In genomic region chr18:34592961-34593382, GRCh38 we compare ENCODE assay signal across 10 cellular contexts.
DNase-seq lines count a peak whose midpoint lies in the region; ATAC-seq, FAIRE-seq and TF ChIP-seq lines count a peak whose summit lies in the region.
"Had no signal": no experiment of that assay in that cellular context is flagged by ENCODE, and none has a peak within 500 bp of the region (broad histone marks: within the 10 kb centered on the region; RNA-seq: fewer than 3 reads in every experiment).

No MANE protein-coding gene starts in this region.

- no peaks in the 10 kb centered on the region for H3K27me3 ChIP-seq in liver (ENCODE audit: control insufficient read depth in 4 of 4, insufficient read depth in 4 of 4, low read length in 3 of 4)
- no peaks in the 10 kb centered on the region for H3K27me3 ChIP-seq in HepG2 (ENCODE audit: control insufficient read depth in 1 of 2, insufficient read depth in 2 of 2, low read length in 2 of 2)
- H3K27me3 ChIP-seq in aorta (ENCODE audit: control insufficient read depth in 1 of 2, insufficient read depth in 2 of 2, low read length in 1 of 2), result no peaks in the 10 kb centered on the region

- no peaks in the 10 kb centered on the region for H3K4me1 Mint-ChIP-seq in activated T-cell treated with anti-CD3 and anti-CD28 coated beads, Interleukin-2, amount 50 U/mL, for 4 hours (ENCODE audit: low read depth)

- H3K36me3 Mint-ChIP-seq in activated T-cell treated with anti-CD3 and anti-CD28 coated beads, Interleukin-2, amount 50 U/mL, for 4 hours (ENCODE audit: insufficient read depth), result no peaks in the 10 kb centered on the region

- no peak for ATAC-seq in HepG2
- peak; percentile 62 for ATAC-seq in mucosa of descending colon
- ATAC-seq in aorta (ENCODE audit: low FRiP score), result peak; percentile 90
- ATAC-seq in GM18519 (IDR thresholded peaks at IDR 0.05; ENCODE audit: low FRiP score, unreplicated experiment), result no peak
- ATAC-seq in activated T-cell treated with anti-CD3 and anti-CD28 coated beads, Interleukin-2, amount 50 U/mL, for 4 hours, result no peak

- H3K9me3 Mint-ChIP-seq in activated T-cell treated with anti-CD3 and anti-CD28 coated beads, Interleukin-2, amount 50 U/mL, for 4 hours, result no peaks in the 10 kb centered on the region

- H3K4me1 ChIP-seq in liver (ENCODE audit: control insufficient read depth in 4 of 4, insufficient read depth in 4 of 4, low read length in 3 of 4) (peaks cover 0 to 3% (median 0%) of the 10 kb centered on the region in 4 donors), HepG2 (ENCODE audit: insufficient read depth, low read length) (no peaks in the 10 kb centered on the region), mucosa of descending colon (ENCODE audit: low read depth) (no peaks in the 10 kb centered on the region), aorta (ENCODE audit: control insufficient read depth in 1 of 2, insufficient read depth in 2 of 2, low read length in 2 of 2) (peaks cover 0 to 8% of the 10 kb centered on the region in 2 donors)

- in situ Hi-C loops in HepG2 (cut with HindIII; ENCODE audit: extremely low pct_ligation_motif_present, low pct_unique_long_range_greater_than_20kb), result no loop called here

- TF ChIP-seq POLR2A in HepG2 (IDR thresholded peaks at IDR 0.05; ENCODE audit: insufficient read depth in 1 of 2, low read depth in 2 of 2, low read length in 2 of 2), result no peak

- no peaks in the 10 kb centered on the region for H3K27me3 Mint-ChIP-seq in activated T-cell treated with anti-CD3 and anti-CD28 coated beads, Interleukin-2, amount 50 U/mL, for 4 hours (ENCODE audit: low read depth)

- TF ChIP-seq CTCF in liver (IDR thresholded peaks at IDR 0.05; ENCODE audit: low read depth, low read length, missing input control) (no peak), HepG2 (CRISPR knock-in tag; IDR thresholded peaks at IDR 0.05) (no peak), mucosa of descending colon (IDR thresholded peaks at IDR 0.05) (no peak)

- H3K36me3 ChIP-seq in liver (ENCODE audit: control insufficient read depth in 4 of 4, insufficient read depth in 3 of 4, low read depth in 1 of 4, low read length in 3 of 4) (no peaks in the 10 kb centered on the region), HepG2 (replicated peaks in 1 of 2; ENCODE audit: control insufficient read depth in 1 of 2, insufficient read depth in 2 of 2, low read length in 2 of 2) (no peaks in the 10 kb centered on the region), mucosa of descending colon (ENCODE audit: low read depth) (no peaks in the 10 kb centered on the region), aorta (ENCODE audit: control insufficient read depth in 1 of 2, insufficient read depth in 2 of 2, low read length in 1 of 2) (no peaks in the 10 kb centered on the region)

- intact Hi-C loops in HepG2 (cut with micrococcal nuclease; ENCODE audit: unreplicated experiment) (no loop called here), mucosa of descending colon (cut with DNase I, micrococcal nuclease) (loop anchor here in 1 of 2 donors (10.0 kb wide), 1 partner anchor 192 kb away; no protein-coding TSS in a partner anchor), aorta (cut with DNase I) (loop anchor here (1.0 to 5.0 kb wide), 6 partner anchors 49 to 194 kb away; no protein-coding TSS in a partner anchor)

- no peak for FAIRE-seq in HepG2 (lab: Jason Lieb, UNC)

- H3K9me3 ChIP-seq in liver (ENCODE audit: control insufficient read depth in 4 of 4, low read length in 3 of 4) (no peaks in the 10 kb centered on the region), HepG2 (ENCODE audit: low read length) (no peaks in the 10 kb centered on the region), mucosa of descending colon (no peaks in the 10 kb centered on the region), aorta (ENCODE audit: control insufficient read depth, low read length) (no peaks in the 10 kb centered on the region)

- no peak overlapping the region for H3K4me3 Mint-ChIP-seq in activated T-cell treated with anti-CD3 and anti-CD28 coated beads, Interleukin-2, amount 50 U/mL, for 4 hours

- H4K20me1 ChIP-seq in HepG2 (ENCODE audit: insufficient read depth, low read length), result no peaks in the 10 kb centered on the region

- no peak overlapping the region for H3K9ac ChIP-seq in liver (ENCODE audit: low read depth in 1 of 2, low read length in 2 of 2)
- no peak overlapping the region for H3K9ac ChIP-seq in HepG2 (ENCODE audit: insufficient read depth, low read depth, low read length)

- BruUV-seq in HepG2 (replicated peaks; lab: Mats Ljungman, UMichigan), result no TSS peak

- H3K79me2 ChIP-seq in HepG2 (ENCODE audit: insufficient read depth, low read length), result no peaks in the 10 kb centered on the region

- H3K4me2 ChIP-seq in HepG2 (ENCODE audit: low read depth, low read length), result no peak overlapping the region

- POLR2A ChIA-PET in HepG2 (lab: Yijun Ruan, JAX), result no interaction called here

- H3K27ac ChIP-seq in liver (ENCODE audit: low read depth in 1 of 2, low read length in 2 of 2) (no peak overlapping the region), HepG2 (ENCODE audit: extremely low read length, insufficient read depth, low read length) (no peak overlapping the region), aorta (ENCODE audit: low read depth in 1 of 2, low read length in 2 of 2) (peak overlapping the region; percentile 77 to 87)
- H3K27ac ChIP-seq: C4-2B had no signal

- no peak for TF ChIP-seq EP300 in HepG2 (IDR thresholded peaks at IDR 0.05; ENCODE audit: low read depth in 2 of 2, low read length in 2 of 2)
- no peak for TF ChIP-seq EP300 in HepG2 (CRISPR knock-in tag; IDR thresholded peaks at IDR 0.05; ENCODE audit: borderline replicate concordance)

- peak overlapping the region in 2 of 3 donors; percentile 9 to 55 for H3K4me3 ChIP-seq in liver (ENCODE audit: low read depth in 1 of 3, low read length in 3 of 3)
- H3K4me3 ChIP-seq in HepG2 (replicated peaks in 1 of 3; ENCODE audit: insufficient read depth in 1 of 3, low read depth in 2 of 3, low read length in 3 of 3), result no peak overlapping the region
- no peak overlapping the region for H3K4me3 ChIP-seq in mucosa of descending colon
- peak overlapping the region; percentile 43 to 89 for H3K4me3 ChIP-seq in aorta (ENCODE audit: low read length in 2 of 2)

- CTCF ChIA-PET in HepG2 (lab: Yijun Ruan, JAX; ENCODE audit: low intra/inter-chr PET ratio, low total read pairs), result no interaction called here

- no peak overlapping the region for H2AFZ ChIP-seq in HepG2 (ENCODE audit: low read length)

- TF ChIP-seq RAD21 in liver (IDR thresholded peaks at IDR 0.05) (no peak), HepG2 (CRISPR knock-in tag; IDR thresholded peaks at IDR 0.05) (no peak)

- DNase-seq in HepG2 (ENCODE audit: low spot score) (no peak), fibroblast of gingiva (ENCODE audit: low read depth) (peak; percentile 63), mucosa of descending colon (peak in 2 of 3 donors; percentile 12 to 25), aorta (peak; percentile 70 to 84)
- DNase-seq in stimulated activated CD4-positive, alpha-beta T cell treated with anti-CD3 and anti-CD28 coated beads, Interleukin-4, amount 100 ng/mL, for 4 hours, result no peak
- no peak for DNase-seq in activated T-cell treated with anti-CD3 and anti-CD28 coated beads, Interleukin-2, amount 50 U/mL, for 4 hours
- DNase-seq: effector CD4-positive, alpha-beta T cell had no signal

- WGBS in liver, result 16% methylated on average over 8 of the region's 8 CpGs
- 87% methylated on average over 8 of the region's 8 CpGs for WGBS in HepG2 (ENCODE audit: low lambda C conversion rate)
- 1 to 5% methylated on average over 8 of the region's 8 CpGs for WGBS in aorta, 2 donors

TF ChIP-seq in liver, 16 proteins besides CTCF, POLR2A, EP300 and RAD21:
- TF ChIP-seq JUND (IDR thresholded peaks at IDR 0.05), result peak in 1 of 2 donors; percentile 11
- no peak for TF ChIP-seq ATF3 (IDR thresholded peaks at IDR 0.05)

TF ChIP-seq in HepG2, 621 proteins besides CTCF, POLR2A, EP300 and RAD21:
- TF ChIP-seq MAFF (IDR thresholded peaks at IDR 0.05; ENCODE audit: low read depth, low read length) (no peak), RFXAP (CRISPR knock-in tag; IDR thresholded peaks at IDR 0.05; ENCODE audit: borderline replicate concordance) (no peak), SRSF1 (optimal IDR thresholded peaks at IDR 0.05; ENCODE audit: low read depth, low read length) (no peak), SP1 (IDR thresholded peaks at IDR 0.05) (no peak), SP1 (CRISPR knock-in tag; IDR thresholded peaks at IDR 0.05) (no peak), DNMT1 (CRISPR knock-in tag; IDR thresholded peaks at IDR 0.05) (no peak), ZC3H4 (CRISPR knock-in tag; IDR thresholded peaks at IDR 0.05; ENCODE audit: borderline replicate concordance) (no peak), ZNF326 (CRISPR knock-in tag; IDR thresholded peaks at IDR 0.05; ENCODE audit: borderline replicate concordance) (no peak), MZF1 (CRISPR knock-in tag; IDR thresholded peaks at IDR 0.05; ENCODE audit: borderline replicate concordance) (no peak), ZBTB4 (CRISPR knock-in tag; IDR thresholded peaks at IDR 0.05; ENCODE audit: borderline replicate concordance) (no peak), ZNF660 (CRISPR knock-in tag; IDR thresholded peaks at IDR 0.05; ENCODE audit: borderline replicate concordance, low read depth) (no peak)

Comparison
In these comparisons a context has a peak if more than half of its experiments do, and no peak if none do; other contexts are left out.
1. H3K4me3 ChIP-seq: peak in liver (2 of 3) and aorta (2 of 2); none in HepG2 (0 of 3) and mucosa of descending colon (single experiment).
2. H3K27ac ChIP-seq: peak in aorta (2 of 2); none in liver (0 of 2) and HepG2 (single experiment).
3. ATAC-seq: peak in mucosa of descending colon (single experiment) and aorta (single experiment); none in HepG2 (single experiment), GM18519 (single experiment) and activated T-cell treated with anti-CD3 and anti-CD28 coated beads, Interleukin-2, amount 50 U/mL, for 4 hours (0 of 2).
4. DNase-seq: peak in fibroblast of gingiva (single experiment), mucosa of descending colon (2 of 3) and aorta (2 of 2); none in HepG2 (single experiment), stimulated activated CD4-positive, alpha-beta T cell treated with anti-CD3 and anti-CD28 coated beads, Interleukin-4, amount 100 ng/mL, for 4 hours (0 of 2) and activated T-cell treated with anti-CD3 and anti-CD28 coated beads, Interleukin-2, amount 50 U/mL, for 4 hours (single experiment).